Comparison of ENCODE assay signal across 8 cellular contexts in genomic region chr9:107749787-107750444, GRCh38.
DNase-seq lines count a peak whose midpoint lies in the region; ATAC-seq and TF ChIP-seq lines count a peak whose summit lies in the region.

No MANE protein-coding gene starts in this region.

- peak overlapping the region; percentile 97 for H3K4ac ChIP-seq in IMR-90 (ENCODE audit: low read depth, low read length)

- peak overlapping the region; percentile 21; the same call in 1 of the 2 replicates for H3K4me2 ChIP-seq in IMR-90 (ENCODE audit: low read depth, low read length)

- peak overlapping the region; percentile 99 for H2AK5ac ChIP-seq in IMR-90 (ENCODE audit: low read depth, low read length)

- H3K9me3 Mint-ChIP-seq in T-helper 2 cell treated with Interferon-gamma antibody and Interleukin-4, amounts not matched to agents 5 μg/mL and 100 μg/mL, for 36 hours, result no peaks in the 10 kb centered on the region

- H3K4me3 Mint-ChIP-seq in T-helper 2 cell treated with Interferon-gamma antibody and Interleukin-4, amounts not matched to agents 5 μg/mL and 100 μg/mL, for 36 hours, result no peak overlapping the region

- DNase-seq in A172 (ENCODE audit: low spot score), result peak; percentile 96
- peak; percentile 96 for DNase-seq in IMR-90
- DNase-seq in UCSD-AML1 (lab: John Stamatoyannopoulos, UW; ENCODE audit: unreplicated experiment), result peak; percentile 38
- DNase-seq in cardiac septum (ENCODE audit: low spot score), result peak; percentile 92
- peak; percentile 93 to 95 for DNase-seq in psoas muscle
- DNase-seq in T-helper 2 cell treated with Interferon-gamma antibody and Interleukin-4, amounts not matched to agents 5 μg/mL and 100 μg/mL, for 36 hours (ENCODE audit: low spot score), result no peak
- no peak for DNase-seq in stimulated activated CD4-positive, alpha-beta T cell treated with anti-CD3 and anti-CD28 coated beads, Interleukin-12 subunit alpha, Interleukin-12 subunit beta, amount 100 ng/mL, for 4 hours

- peaks cover 19% of the 10 kb centered on the region for H3K4me1 ChIP-seq in IMR-90 (ENCODE audit: control insufficient read depth, insufficient read depth, low read length)
- peaks cover 26% of the 10 kb centered on the region for H3K4me1 ChIP-seq in psoas muscle

- 12% methylated on average over 3 of the region's 5 CpGs; no CpG with 5 or more reads in 1 of the 2 experiments for WGBS in IMR-90 (ENCODE audit: extremely low coverage in 2 of 2, insufficient read length in 1 of 2), 2 experiments
- WGBS in psoas muscle, 3 donors, result 13 to 27% (median 16%) methylated on average over 5 of the region's 5 CpGs

- peak overlapping the region; percentile 95 for H2BK5ac ChIP-seq in IMR-90 (ENCODE audit: low read depth, low read length, poor library complexity, severe bottlenecking)

- intact Hi-C loops in IMR-90 (cut with micrococcal nuclease), result loop anchor here (1.0 to 10.0 kb wide), 4 partner anchors 112 to 415 kb away; partner anchors contain the start of gene KLF4
- intact Hi-C loops in cardiac septum (cut with DNase I), result loop anchor here (1.0 to 5.0 kb wide), 3 partner anchors 15 to 261 kb away; partner anchors contain the start of gene KLF4
- intact Hi-C loops in psoas muscle (cut with DNase I), result loop anchor here (2.0 to 10.0 kb wide), 5 partner anchors 111 to 405 kb away; partner anchors contain the start of gene KLF4 (in 1 of the 2)

- H4K91ac ChIP-seq in IMR-90 (ENCODE audit: insufficient read depth, low read depth, low read length), result peak overlapping the region; percentile 98

- peak overlapping the region; percentile 67 for H3K18ac ChIP-seq in IMR-90 (ENCODE audit: low read depth, low read length)

- dilution Hi-C loops in IMR-90 (cut with HindIII; ENCODE audit: low sequenced_read_pairs, unreplicated experiment), result no loop called here

- no peak for TF ChIP-seq CTCF in IMR-90 (conservative IDR thresholded peaks at IDR 0.05; ENCODE audit: low read depth, low read length)
- no peak for TF ChIP-seq CTCF in psoas muscle (IDR thresholded peaks at IDR 0.05)

- H3K9me1 ChIP-seq in IMR-90 (ENCODE audit: insufficient read depth, low read length), result peaks cover 4% of the 10 kb centered on the region

- H3K27ac Mint-ChIP-seq in T-helper 2 cell treated with Interferon-gamma antibody and Interleukin-4, amounts not matched to agents 5 μg/mL and 100 μg/mL, for 36 hours, result no peak overlapping the region

- peak overlapping the region; percentile 95 for H2AK9ac ChIP-seq in IMR-90 (replicated peaks; ENCODE audit: low read depth, low read length, poor library complexity)

- peak overlapping the region; percentile 67 for H3K9ac ChIP-seq in IMR-90 (ENCODE audit: low read depth, low read length)

- H3K27ac ChIP-seq in IMR-90 (ENCODE audit: insufficient read depth, low read length) (peak overlapping the region; percentile 81), psoas muscle (peak overlapping the region; percentile 94)

- peak overlapping the region; percentile 92 to 98 for H4K8ac ChIP-seq in IMR-90 (ENCODE audit: low read depth in 2 of 2, low read length in 2 of 2)

- in situ Hi-C loops in IMR-90 (cut with MboI; ENCODE audit: low sequenced_read_pairs), result loop anchor here (25.0 kb wide), 2 partner anchors 812 to 863 kb away; no protein-coding TSS in a partner anchor

- peak overlapping the region; percentile 94 for H3K14ac ChIP-seq in IMR-90 (replicated peaks; ENCODE audit: low read depth, low read length)

- H3K23ac ChIP-seq in IMR-90 (ENCODE audit: low read depth, low read length), result peak overlapping the region; percentile 96

- no peak overlapping the region for H3K4me3 ChIP-seq in IMR-90 (ENCODE audit: insufficient read depth, low read depth, low read length)
- no peak overlapping the region for H3K4me3 ChIP-seq in psoas muscle

- peak overlapping the region; percentile 97 for H2BK20ac ChIP-seq in IMR-90 (ENCODE audit: low read depth, low read length)

- no peak for TF ChIP-seq RAD21 in IMR-90 (IDR thresholded peaks at IDR 0.05; ENCODE audit: low read length)

- POLR2A ChIA-PET in IMR-90 (lab: Charles Lee; ENCODE audit: unreplicated experiment), result no interaction called here

- H3K36me3 Mint-ChIP-seq in T-helper 2 cell treated with Interferon-gamma antibody and Interleukin-4, amounts not matched to agents 5 μg/mL and 100 μg/mL, for 36 hours (ENCODE audit: low read depth), result no peaks in the 10 kb centered on the region

- H3K9me3 ChIP-seq in IMR-90 (ENCODE audit: control insufficient read depth, insufficient read depth, low read length) (no peaks in the 10 kb centered on the region), psoas muscle (no peaks in the 10 kb centered on the region)

- H3K27me3 Mint-ChIP-seq in T-helper 2 cell treated with Interferon-gamma antibody and Interleukin-4, amounts not matched to agents 5 μg/mL and 100 μg/mL, for 36 hours (ENCODE audit: low read depth), result no peaks in the 10 kb centered on the region

- ATAC-seq in IMR-90 (ENCODE audit: low read depth) (peak; percentile 78), psoas muscle (peak; percentile 88 to 94 (median 90)), HG03159 (IDR thresholded peaks at IDR 0.05; ENCODE audit: unreplicated experiment) (no peak)

- H3K56ac ChIP-seq in IMR-90 (ENCODE audit: extremely low read depth, insufficient read depth, low read length), result peak overlapping the region; percentile 97

- peak overlapping the region; percentile 83 for H2AFZ ChIP-seq in IMR-90 (replicated peaks; ENCODE audit: low read length, poor library complexity)

- TF ChIP-seq POLR2A in IMR-90 (IDR thresholded peaks at IDR 0.05; ENCODE audit: low read depth, low read length), result no peak

- peak overlapping the region; percentile 83 for H4K5ac ChIP-seq in IMR-90 (ENCODE audit: low read depth, low read length)

- H3K27me3 ChIP-seq in IMR-90 (ENCODE audit: control insufficient read depth, insufficient read depth, low read length) (no peaks in the 10 kb centered on the region), psoas muscle (ENCODE audit: insufficient read depth in 3 of 3, low read length in 2 of 3) (no peaks in the 10 kb centered on the region)

- H3K79me1 ChIP-seq in IMR-90 (ENCODE audit: low read depth in 1 of 2, low read length in 2 of 2), result no peaks in the 10 kb centered on the region

- H4K20me1 ChIP-seq in IMR-90 (ENCODE audit: insufficient read depth, low read length), result no peaks in the 10 kb centered on the region

- H3K4me1 Mint-ChIP-seq in T-helper 2 cell treated with Interferon-gamma antibody and Interleukin-4, amounts not matched to agents 5 μg/mL and 100 μg/mL, for 36 hours (ENCODE audit: low read depth), result no peaks in the 10 kb centered on the region

- H3K36me3 ChIP-seq in IMR-90 (ENCODE audit: control insufficient read depth, insufficient read depth, low read length), result no peaks in the 10 kb centered on the region
- H3K36me3 ChIP-seq in psoas muscle (ENCODE audit: insufficient read depth in 1 of 2, low read depth in 1 of 2), result no peaks in the 10 kb centered on the region

- CTCF ChIA-PET in IMR-90 (lab: Yijun Ruan, JAX), result no interaction called here

- no TSS peak for BruUV-seq in IMR-90 (replicated peaks; lab: Mats Ljungman, UMichigan)

- peak overlapping the region; percentile 97 for H2BK120ac ChIP-seq in IMR-90 (ENCODE audit: low read depth, low read length)

- H2BK15ac ChIP-seq in IMR-90 (ENCODE audit: low read depth, low read length), result peak overlapping the region; percentile 87; the same call in 2 of the 3 replicates

TF ChIP-seq in IMR-90, 13 proteins besides CTCF, POLR2A, EP300 and RAD21:
- TF ChIP-seq SMC3 (IDR thresholded peaks at IDR 0.05; ENCODE audit: low read depth, low read length), result no peak
- no peak for TF ChIP-seq BHLHE40 (IDR thresholded peaks at IDR 0.05; ENCODE audit: low read depth, low read length)
- TF ChIP-seq MAFK (IDR thresholded peaks at IDR 0.05; ENCODE audit: low read depth, low read length), result no peak
- TF ChIP-seq MAZ (IDR thresholded peaks at IDR 0.05; ENCODE audit: borderline replicate concordance, low read depth, low read length), result peak; percentile 34; the same call in 1 of the 2 replicates
- TF ChIP-seq FOS (IDR thresholded peaks at IDR 0.05; ENCODE audit: low read depth, low read length), result no peak
- peak; percentile 77; the same call in 1 of the 2 replicates for TF ChIP-seq USF2 (IDR thresholded peaks at IDR 0.05; ENCODE audit: low read depth, low read length)
- peak; percentile 99 for TF ChIP-seq CEBPB (IDR thresholded peaks at IDR 0.05; ENCODE audit: low read depth, low read length)
- TF ChIP-seq RCOR1 (IDR thresholded peaks at IDR 0.05; ENCODE audit: insufficient replicate concordance, low read length), result no peak
- TF ChIP-seq NFE2L2 (IDR thresholded peaks at IDR 0.05; ENCODE audit: low read depth, low read length), result no peak
- TF ChIP-seq ELK1 (IDR thresholded peaks at IDR 0.05; ENCODE audit: borderline replicate concordance, low read depth, low read length), result no peak
- no peak for TF ChIP-seq RFX5 (IDR thresholded peaks at IDR 0.05; ENCODE audit: low read depth, low read length)
- TF ChIP-seq MXI1 (IDR thresholded peaks at IDR 0.05; ENCODE audit: borderline replicate concordance, low read depth, low read length), result peak; percentile 41; the same call in 1 of the 2 replicates
- TF ChIP-seq CHD1 (IDR thresholded peaks at IDR 0.05; ENCODE audit: low read depth, low read length), result no peak

Comparison
In these comparisons a context has a peak if more than half of its experiments do, and no peak if none do; other contexts are left out.
1. DNase-seq: peak in A172 (single experiment), IMR-90 (single experiment), UCSD-AML1 (single experiment), cardiac septum (single experiment) and psoas muscle (2 of 2); none in T-helper 2 cell treated with Interferon-gamma antibody and Interleukin-4, amounts not matched to agents 5 μg/mL and 100 μg/mL, for 36 hours (single experiment) and stimulated activated CD4-positive, alpha-beta T cell treated with anti-CD3 and anti-CD28 coated beads, Interleukin-12 subunit alpha, Interleukin-12 subunit beta, amount 100 ng/mL, for 4 hours (single experiment).